In genomic region chrX:8724176-8724757, GRCh38 we compare ENCODE assay signal across 16 cellular contexts. TPM values are rescaled to one million over a fixed set of nuclear protein-coding genes. Genes with fewer than 3 reads are reported as not detected.
A peak's percentile ranks its signal among the peaks of the same experiment; 100 is the strongest.
DNase-seq lines count a peak whose midpoint lies in the region; ATAC-seq and TF ChIP-seq lines count a peak whose summit lies in the region.
"Had no signal": no experiment of that assay in that cellular context is flagged by ENCODE, and none has a peak within 500 bp of the region (broad histone marks: within the 10 kb centered on the region; RNA-seq: fewer than 3 reads in every experiment).

No MANE protein-coding gene starts in this region.

- H3K79me2 ChIP-seq in smooth muscle cell (ENCODE audit: low read depth) = no peaks in the 10 kb centered on the region

- no peaks in the 10 kb centered on the region for H3K9me3 ChIP-seq in smooth muscle cell (replicated peaks; ENCODE audit: low read depth)
- H3K9me3 ChIP-seq: neutrophil had no signal

- POLR2A ChIA-PET in MCF 10A (lab: Yijun Ruan, JAX) = interaction anchor here (0.7 kb wide), 1 partner anchor 10 kb away, joined by 3 read pairs; no protein-coding TSS in a partner anchor

- H3F3A ChIP-seq in smooth muscle cell (ENCODE audit: low read depth) = no peaks in the 10 kb centered on the region

- no TSS peak for BruUV-seq in MCF 10A (replicated peaks; lab: Mats Ljungman, UMichigan)

- H3K9me3 Mint-ChIP-seq in neural crest cell (peaks cover 6% of the 10 kb centered on the region), MCF 10A (ENCODE audit: unreplicated experiment) (peaks cover 8% of the 10 kb centered on the region)
- H3K9me3 Mint-ChIP-seq: activated T-helper 2 cell treated with anti-CD3 and anti-CD28 coated beads, Interferon-gamma antibody, Interleukin-2, Interleukin-4, amounts not matched to agents 10 μg/mL and 5 μg/mL and 100 μg/mL, durations not matched to agents 14 hours and 24 hours and 36 hours; central memory CD8-positive, alpha-beta T cell; stimulated activated naive B cell treated with anti-CD40 and anti-IgM and Interleukin-4, amounts not matched to agents 10 μg/mL and 1 μg/mL and 100 μg/mL, for 72 hours had no signal

- H3K4me3 ChIP-seq in smooth muscle cell = no peak overlapping the region

- no peak overlapping the region for H3K27ac Mint-ChIP-seq in neural crest cell (ENCODE audit: unreplicated experiment)
- no peak overlapping the region for H3K27ac Mint-ChIP-seq in MCF 10A (ENCODE audit: low read depth, unreplicated experiment)
- H3K27ac Mint-ChIP-seq: activated T-helper 2 cell treated with anti-CD3 and anti-CD28 coated beads, Interferon-gamma antibody, Interleukin-2, Interleukin-4, amounts not matched to agents 10 μg/mL and 5 μg/mL and 100 μg/mL, durations not matched to agents 14 hours and 24 hours and 36 hours; stimulated activated naive B cell treated with anti-CD40 and anti-IgM and Interleukin-4, amounts not matched to agents 10 μg/mL and 1 μg/mL and 100 μg/mL, for 72 hours had no signal

- H3K27ac ChIP-seq in VCaP (no peak overlapping the region), smooth muscle cell (ENCODE audit: low read depth) (no peak overlapping the region)
- H3K27ac ChIP-seq: neutrophil had no signal

- 74% methylated on average over 10 of the region's 10 CpGs for WGBS in smooth muscle cell (ENCODE audit: low lambda C conversion rate)

- intact Hi-C loops in MCF 10A (cut with micrococcal nuclease) = no loop called here

- no peak overlapping the region for H2AFZ ChIP-seq in smooth muscle cell (ENCODE audit: low read depth)

- CTCF ChIA-PET in MCF 10A (lab: Yijun Ruan, JAX) = interaction anchor here (0.7 to 0.9 kb wide), 3 partner anchors 14 to 51 kb away, joined by 3 to 5 read pairs (median 3); no protein-coding TSS in a partner anchor

- H4K20me1 ChIP-seq in smooth muscle cell (ENCODE audit: low read depth) = peaks cover 52% of the 10 kb centered on the region

- H3K36me3 Mint-ChIP-seq in neural crest cell (ENCODE audit: low read depth) (peaks cover 2% of the 10 kb centered on the region), MCF 10A (ENCODE audit: insufficient read depth, unreplicated experiment) (no peaks in the 10 kb centered on the region)
- H3K36me3 Mint-ChIP-seq: stimulated activated naive B cell treated with anti-CD40 and anti-IgM and Interleukin-4, amounts not matched to agents 10 μg/mL and 1 μg/mL and 100 μg/mL, for 72 hours had no signal

- no peaks in the 10 kb centered on the region for H3K36me3 ChIP-seq in smooth muscle cell (ENCODE audit: low read depth)
- H3K36me3 ChIP-seq: neutrophil had no signal

- TF ChIP-seq CTCF in VCaP (conservative IDR thresholded peaks at IDR 0.05) (0 out of 2 replicates have a peak, but pooled peaks have one; percentile 16), neural crest cell (conservative IDR thresholded peaks at IDR 0.05) (peak; percentile 41), MCF 10A (IDR thresholded peaks at IDR 0.05; ENCODE audit: unreplicated experiment) (no peak), smooth muscle cell (IDR thresholded peaks at IDR 0.05; ENCODE audit: borderline replicate concordance, insufficient read depth, poor library complexity, severe bottlenecking) (no peak)

- H3K4me1 ChIP-seq in smooth muscle cell (ENCODE audit: low read depth) = peaks cover 7% of the 10 kb centered on the region

- H3K4me2 ChIP-seq in smooth muscle cell = no peak overlapping the region

- H3K27me3 Mint-ChIP-seq in neural crest cell (ENCODE audit: low read depth) (peaks cover 20% of the 10 kb centered on the region), MCF 10A (ENCODE audit: insufficient read depth, unreplicated experiment) (no peaks in the 10 kb centered on the region)

- no peak overlapping the region for H3K9ac ChIP-seq in smooth muscle cell (ENCODE audit: low read depth)

- peak; percentile 52 for ATAC-seq in HG02759 (IDR thresholded peaks at IDR 0.05; ENCODE audit: unreplicated experiment)
- ATAC-seq: activated CD4-positive, CD25-positive, alpha-beta regulatory T cell treated with anti-CD3 and anti-CD28 coated beads, Interleukin-2, amount 50 U/mL, for 24 hours had no signal

- H3K4me3 Mint-ChIP-seq in neural crest cell = peak overlapping the region; percentile 11
- no peak overlapping the region for H3K4me3 Mint-ChIP-seq in MCF 10A (ENCODE audit: unreplicated experiment)
- H3K4me3 Mint-ChIP-seq: central memory CD8-positive, alpha-beta T cell; stimulated activated naive B cell treated with anti-CD40 and anti-IgM and Interleukin-4, amounts not matched to agents 10 μg/mL and 1 μg/mL and 100 μg/mL, for 72 hours had no signal

- DNase-seq in DMS53 (lab: John Stamatoyannopoulos, UW) (peak; percentile 28), DMS53 treated with DMSO at 0.1 percent for 48 hours (lab: John Stamatoyannopoulos, UW; ENCODE audit: unreplicated experiment) (no peak), neural crest cell (ENCODE audit: low read depth, low spot score) (no peak), MCF 10A (ENCODE audit: unreplicated experiment) (no peak), smooth muscle cell (lab: John Stamatoyannopoulos, UW; ENCODE audit: unreplicated experiment) (no peak), GF-D8 (lab: John Stamatoyannopoulos, UW) (no peak)
- DNase-seq: GOT3; SHP77 treated with DMSO at 0.1 percent for 48 hours; stimulated activated CD4-positive, alpha-beta T cell treated with anti-CD3 and anti-CD28 coated beads, Interleukin-12 subunit alpha, Interleukin-12 subunit beta, amount 100 ng/mL, for 4 hours; stimulated activated naive B cell treated with anti-CD40 and anti-IgM and Interleukin-4, amounts not matched to agents 10 μg/mL and 1 μg/mL and 100 μg/mL, for 72 hours had no signal

- H3K27me3 ChIP-seq in smooth muscle cell (ENCODE audit: low read depth) = no peaks in the 10 kb centered on the region

- peaks cover 20% of the 10 kb centered on the region for H3K4me1 Mint-ChIP-seq in neural crest cell
- no peaks in the 10 kb centered on the region for H3K4me1 Mint-ChIP-seq in MCF 10A (ENCODE audit: insufficient read depth, unreplicated experiment)
- H3K4me1 Mint-ChIP-seq: central memory CD8-positive, alpha-beta T cell; stimulated activated naive B cell treated with anti-CD40 and anti-IgM and Interleukin-4, amounts not matched to agents 10 μg/mL and 1 μg/mL and 100 μg/mL, for 72 hours had no signal

RNA-seq across cellular contexts. Expression of gene ANOS1, which starts 7.7 kb away (rescaled TPM):
- total RNA-seq in neural crest cell = 18.1 and 18.8 TPM in 2 replicates
- 0.05 and 0.20 TPM in 2 replicates for total RNA-seq in MCF 10A (2022)
- total RNA-seq in smooth muscle cell = 73.9 and 76.3 TPM in 2 replicates
- polyA plus RNA-seq in smooth muscle cell = 25.3 and 29.9 TPM in 2 replicates
- total RNA-seq: activated T-helper 2 cell treated with anti-CD3 and anti-CD28 coated beads, Interferon-gamma antibody, Interleukin-2, Interleukin-4, amounts not matched to agents 10 μg/mL and 5 μg/mL and 100 μg/mL, durations not matched to agents 14 hours and 24 hours and 36 hours had no signal

Comparison
In these comparisons a context has a peak if more than half of its experiments do, and no peak if none do; other contexts are left out.
1. CTCF ChIP-seq: peak in VCaP (single experiment) and neural crest cell (single experiment); none in MCF 10A (single experiment) and smooth muscle cell (single experiment).
2. RNA of gene ANOS1, which starts 7.7 kb away (total RNA-seq): 73.9 to 76.3 TPM in smooth muscle cell and 18.1 to 18.8 TPM in neural crest cell; 0.05 to 0.20 TPM in MCF 10A; every median in the first group is over 10 times any median in the second.